30 cellular contexts compared by ENCODE assay signal in genomic region chr9:126126012-126126411, GRCh38.
DNase-seq lines count a peak whose midpoint lies in the region; ATAC-seq and TF ChIP-seq lines count a peak whose summit lies in the region.
"Had no signal": no experiment of that assay in that cellular context is flagged by ENCODE, and none has a peak within 500 bp of the region (broad histone marks: within the 10 kb centered on the region; RNA-seq: fewer than 3 reads in every experiment).

No MANE protein-coding gene starts in this region.

- DNase-seq in right atrium auricular region (ENCODE audit: low spot score) = peak; percentile 40
- DNase-seq in left ventricle myocardium superior = no peak
- DNase-seq in endodermal cell = peak; percentile 24
- peak; percentile 62 for DNase-seq in osteocyte (ENCODE audit: extremely low spot score, unreplicated experiment)
- DNase-seq in stimulated activated CD8-positive, alpha-beta memory T cell treated with anti-CD3 and anti-CD28 coated beads, Interleukin-4, amount 100 ng/mL, for 48 hours = no peak
- DNase-seq: activated CD4-positive, alpha-beta memory T cell treated with anti-CD3 and anti-CD28 coated beads for 36 hours; activated CD4-positive, alpha-beta T cell treated with anti-CD3 and anti-CD28 coated beads for 1 hour; activated effector memory CD4-positive, alpha-beta T cell treated with anti-CD3 and anti-CD28 coated beads, Interleukin-2, amount 50 U/mL, for 16 hours; anterior cingulate cortex; effector CD8-positive, alpha-beta T cell; EL; left lung; midbrain; naive thymus-derived CD4-positive, alpha-beta T cell; NCI-H2227 treated with DMSO at 0.1 percent for 48 hours; NCI-H526 treated with DMSO at 0.1 percent for 48 hours; NK-92 treated with Interleukin-12 subunit alpha and Interleukin-12 subunit beta, amount 100 ng/mL, for 24 hours; occipital lobe; stimulated activated naive CD4-positive, alpha-beta T cell treated with Interleukin-2 at 50 U/mL for 16 hours had no signal

- H3K9me3 Mint-ChIP-seq in endodermal cell = no peaks in the 10 kb centered on the region
- H3K9me3 Mint-ChIP-seq in osteocyte (ENCODE audit: unreplicated experiment) = no peaks in the 10 kb centered on the region
- H3K9me3 Mint-ChIP-seq: CD8-positive, alpha-beta T cell; H9 had no signal

- intact Hi-C loops in left ventricle myocardium superior (cut with micrococcal nuclease) = no loop called here

- H3K27ac Mint-ChIP-seq in endodermal cell = no peak overlapping the region
- no peak overlapping the region for H3K27ac Mint-ChIP-seq in osteocyte (ENCODE audit: unreplicated experiment)
- H3K27ac Mint-ChIP-seq: activated CD4-positive, alpha-beta memory T cell treated with anti-CD3 and anti-CD28 coated beads for 36 hours; activated naive CD8-positive, alpha-beta T cell; B cell; CD8-positive, alpha-beta T cell; H9 had no signal

- H3K27me3 ChIP-seq in right atrium auricular region = no peaks in the 10 kb centered on the region
- H3K27me3 ChIP-seq in endodermal cell (ENCODE audit: control insufficient read depth, insufficient read depth, low read length, poor library complexity, severe bottlenecking) = peaks cover 91% of the 10 kb centered on the region

- H3K36me3 Mint-ChIP-seq in endodermal cell (ENCODE audit: low read depth) (no peaks in the 10 kb centered on the region), osteocyte (ENCODE audit: unreplicated experiment) (no peaks in the 10 kb centered on the region)
- H3K36me3 Mint-ChIP-seq: activated CD4-positive, alpha-beta memory T cell treated with anti-CD3 and anti-CD28 coated beads for 36 hours; activated naive CD8-positive, alpha-beta T cell; CD8-positive, alpha-beta T cell had no signal

- H3K9ac ChIP-seq in endodermal cell (ENCODE audit: extremely low read depth, low read length, poor library complexity, severe bottlenecking) = no peak overlapping the region

- H3K9me3 ChIP-seq in right atrium auricular region (no peaks in the 10 kb centered on the region), endodermal cell (ENCODE audit: control insufficient read depth, low read length) (no peaks in the 10 kb centered on the region)
- H3K9me3 ChIP-seq: breast epithelium, left lung had no signal

- H3K27ac ChIP-seq in right atrium auricular region = no peak overlapping the region
- no peak overlapping the region for H3K27ac ChIP-seq in endodermal cell (ENCODE audit: low read depth, low read length)
- H3K27ac ChIP-seq: breast epithelium, epithelial cell of prostate, left lung had no signal

- H3K4me1 ChIP-seq in right atrium auricular region (peaks cover 0 to 9% of the 10 kb centered on the region in 2 donors), endodermal cell (ENCODE audit: control insufficient read depth, insufficient read depth, low read length) (no peaks in the 10 kb centered on the region)
- H3K4me1 ChIP-seq: breast epithelium, left lung had no signal

- ATAC-seq in left ventricle myocardium superior (no peak), GM18867 (IDR thresholded peaks at IDR 0.05; ENCODE audit: unreplicated experiment) (no peak), HG03521 (IDR thresholded peaks at IDR 0.05; ENCODE audit: unreplicated experiment) (no peak), GM21786 (IDR thresholded peaks at IDR 0.05; ENCODE audit: unreplicated experiment) (no peak)
- ATAC-seq: CD8-positive, alpha-beta T cell; GM12878; HepG2; left lung; naive thymus-derived CD4-positive, alpha-beta T cell had no signal

- no peak overlapping the region for H3K4me3 ChIP-seq in right atrium auricular region
- H3K4me3 ChIP-seq in endodermal cell (ENCODE audit: low read length) = no peak overlapping the region
- H3K4me3 ChIP-seq: breast epithelium, GM12878, left lung had no signal

- 63 to 88% methylated on average over 2 to 4 of the region's 4 CpGs for WGBS in endodermal cell (ENCODE audit: insufficient coverage in 1 of 2, insufficient read length in 1 of 2), 2 experiments

- H3K27me3 Mint-ChIP-seq in endodermal cell (ENCODE audit: insufficient read depth) = peaks cover 58% of the 10 kb centered on the region
- H3K27me3 Mint-ChIP-seq in osteocyte (ENCODE audit: unreplicated experiment) = peaks cover 44% of the 10 kb centered on the region

- no peak for TF ChIP-seq CTCF in right atrium auricular region (IDR thresholded peaks at IDR 0.05)
- TF ChIP-seq CTCF in endodermal cell (conservative IDR thresholded peaks at IDR 0.05) = no peak
- no peak for TF ChIP-seq CTCF in osteocyte (IDR thresholded peaks at IDR 0.05)

- no peak overlapping the region for H3K4me3 Mint-ChIP-seq in endodermal cell
- H3K4me3 Mint-ChIP-seq in osteocyte (ENCODE audit: unreplicated experiment) = no peak overlapping the region
- H3K4me3 Mint-ChIP-seq: activated CD4-positive, alpha-beta memory T cell treated with anti-CD3 and anti-CD28 coated beads for 36 hours; activated naive CD8-positive, alpha-beta T cell; B cell; CD8-positive, alpha-beta T cell; H9; naive thymus-derived CD4-positive, alpha-beta T cell had no signal

- H3K36me3 ChIP-seq in right atrium auricular region (no peaks in the 10 kb centered on the region), endodermal cell (ENCODE audit: control insufficient read depth, insufficient read depth, low read length) (no peaks in the 10 kb centered on the region)
- H3K36me3 ChIP-seq: breast epithelium, left lung had no signal

- H3K4me1 Mint-ChIP-seq in endodermal cell = no peaks in the 10 kb centered on the region
- no peaks in the 10 kb centered on the region for H3K4me1 Mint-ChIP-seq in osteocyte (ENCODE audit: unreplicated experiment)
- H3K4me1 Mint-ChIP-seq: B cell had no signal

Comparison
In these comparisons a context has a peak if more than half of its experiments do, and no peak if none do; other contexts are left out.
1. DNase-seq: peak in right atrium auricular region (single experiment), endodermal cell (single experiment) and osteocyte (single experiment); none in left ventricle myocardium superior (single experiment) and stimulated activated CD8-positive, alpha-beta memory T cell treated with anti-CD3 and anti-CD28 coated beads, Interleukin-4, amount 100 ng/mL, for 48 hours (single experiment).